ENCODE assay signal across 1 cellular context in genomic region chr3:39105687-39106063, GRCh38.
TF ChIP-seq lines count a peak whose summit lies in the region.

No MANE protein-coding gene starts in this region.

TF ChIP-seq in GM12878, 131 proteins besides CTCF, POLR2A, EP300 and RAD21:
- TF ChIP-seq SMAD1 (IDR thresholded peaks at IDR 0.05; ENCODE audit: low read depth, partially characterized antibody), result no peak
- TF ChIP-seq ATF2 (IDR thresholded peaks at IDR 0.05; ENCODE audit: low read length), result no peak
- TF ChIP-seq ETV6 (conservative IDR thresholded peaks at IDR 0.05 in 1 of 2, IDR thresholded peaks at IDR 0.05 in 1 of 2; ENCODE audit: borderline replicate concordance in 1 of 2, low read depth in 1 of 2), result no peak
- no peak for TF ChIP-seq NFIC (IDR thresholded peaks at IDR 0.05; ENCODE audit: low read depth, low read length)
- TF ChIP-seq GABPA (IDR thresholded peaks at IDR 0.05; ENCODE audit: low read depth), result no peak
- no peak for TF ChIP-seq ESRRA (IDR thresholded peaks at IDR 0.05; ENCODE audit: low read length)
- no peak for TF ChIP-seq RUNX3 (IDR thresholded peaks at IDR 0.05; ENCODE audit: low read length)
- no peak for TF ChIP-seq E2F8 (IDR thresholded peaks at IDR 0.05; ENCODE audit: low read depth, partially characterized antibody)
- no peak for TF ChIP-seq YBX1 (IDR thresholded peaks at IDR 0.05)
- no peak for TF ChIP-seq SUZ12 (IDR thresholded peaks at IDR 0.05; ENCODE audit: unreplicated experiment)
- TF ChIP-seq HDAC2 (IDR thresholded peaks at IDR 0.05), result no peak
- no peak for TF ChIP-seq CUX1 (IDR thresholded peaks at IDR 0.05; ENCODE audit: insufficient replicate concordance, low read depth, low read length)
- TF ChIP-seq REST (IDR thresholded peaks at IDR 0.05; ENCODE audit: low read depth, low read length), result no peak
- TF ChIP-seq TCF3 (IDR thresholded peaks at IDR 0.05; ENCODE audit: borderline replicate concordance, insufficient read depth, low read depth, low read length), result no peak
- no peak for TF ChIP-seq BHLHE40 (IDR thresholded peaks at IDR 0.05; ENCODE audit: borderline replicate concordance in 1 of 2, low read depth in 2 of 2, low read length in 1 of 2)
- no peak for TF ChIP-seq TCF7 (IDR thresholded peaks at IDR 0.05; ENCODE audit: borderline replicate concordance)
- TF ChIP-seq RBBP5 (conservative IDR thresholded peaks at IDR 0.05), result no peak
- no peak for TF ChIP-seq TCF12 (IDR thresholded peaks at IDR 0.05; ENCODE audit: low read depth, low read length)
TF ChIP-seq in GM12878: peak in this region for 0.
